In genomic region chr15:80450811-80451321, GRCh38 we compare ENCODE assay signal across 1 cellular context.
TF ChIP-seq lines count a peak whose summit lies in the region.

No MANE protein-coding gene starts in this region.

TF ChIP-seq in GM23338, 12 proteins besides CTCF, POLR2A, EP300 and RAD21:
- TF ChIP-seq ZNF114 (CRISPR knock-in tag; IDR thresholded peaks at IDR 0.05) = no peak
- TF ChIP-seq, protein P1, sequence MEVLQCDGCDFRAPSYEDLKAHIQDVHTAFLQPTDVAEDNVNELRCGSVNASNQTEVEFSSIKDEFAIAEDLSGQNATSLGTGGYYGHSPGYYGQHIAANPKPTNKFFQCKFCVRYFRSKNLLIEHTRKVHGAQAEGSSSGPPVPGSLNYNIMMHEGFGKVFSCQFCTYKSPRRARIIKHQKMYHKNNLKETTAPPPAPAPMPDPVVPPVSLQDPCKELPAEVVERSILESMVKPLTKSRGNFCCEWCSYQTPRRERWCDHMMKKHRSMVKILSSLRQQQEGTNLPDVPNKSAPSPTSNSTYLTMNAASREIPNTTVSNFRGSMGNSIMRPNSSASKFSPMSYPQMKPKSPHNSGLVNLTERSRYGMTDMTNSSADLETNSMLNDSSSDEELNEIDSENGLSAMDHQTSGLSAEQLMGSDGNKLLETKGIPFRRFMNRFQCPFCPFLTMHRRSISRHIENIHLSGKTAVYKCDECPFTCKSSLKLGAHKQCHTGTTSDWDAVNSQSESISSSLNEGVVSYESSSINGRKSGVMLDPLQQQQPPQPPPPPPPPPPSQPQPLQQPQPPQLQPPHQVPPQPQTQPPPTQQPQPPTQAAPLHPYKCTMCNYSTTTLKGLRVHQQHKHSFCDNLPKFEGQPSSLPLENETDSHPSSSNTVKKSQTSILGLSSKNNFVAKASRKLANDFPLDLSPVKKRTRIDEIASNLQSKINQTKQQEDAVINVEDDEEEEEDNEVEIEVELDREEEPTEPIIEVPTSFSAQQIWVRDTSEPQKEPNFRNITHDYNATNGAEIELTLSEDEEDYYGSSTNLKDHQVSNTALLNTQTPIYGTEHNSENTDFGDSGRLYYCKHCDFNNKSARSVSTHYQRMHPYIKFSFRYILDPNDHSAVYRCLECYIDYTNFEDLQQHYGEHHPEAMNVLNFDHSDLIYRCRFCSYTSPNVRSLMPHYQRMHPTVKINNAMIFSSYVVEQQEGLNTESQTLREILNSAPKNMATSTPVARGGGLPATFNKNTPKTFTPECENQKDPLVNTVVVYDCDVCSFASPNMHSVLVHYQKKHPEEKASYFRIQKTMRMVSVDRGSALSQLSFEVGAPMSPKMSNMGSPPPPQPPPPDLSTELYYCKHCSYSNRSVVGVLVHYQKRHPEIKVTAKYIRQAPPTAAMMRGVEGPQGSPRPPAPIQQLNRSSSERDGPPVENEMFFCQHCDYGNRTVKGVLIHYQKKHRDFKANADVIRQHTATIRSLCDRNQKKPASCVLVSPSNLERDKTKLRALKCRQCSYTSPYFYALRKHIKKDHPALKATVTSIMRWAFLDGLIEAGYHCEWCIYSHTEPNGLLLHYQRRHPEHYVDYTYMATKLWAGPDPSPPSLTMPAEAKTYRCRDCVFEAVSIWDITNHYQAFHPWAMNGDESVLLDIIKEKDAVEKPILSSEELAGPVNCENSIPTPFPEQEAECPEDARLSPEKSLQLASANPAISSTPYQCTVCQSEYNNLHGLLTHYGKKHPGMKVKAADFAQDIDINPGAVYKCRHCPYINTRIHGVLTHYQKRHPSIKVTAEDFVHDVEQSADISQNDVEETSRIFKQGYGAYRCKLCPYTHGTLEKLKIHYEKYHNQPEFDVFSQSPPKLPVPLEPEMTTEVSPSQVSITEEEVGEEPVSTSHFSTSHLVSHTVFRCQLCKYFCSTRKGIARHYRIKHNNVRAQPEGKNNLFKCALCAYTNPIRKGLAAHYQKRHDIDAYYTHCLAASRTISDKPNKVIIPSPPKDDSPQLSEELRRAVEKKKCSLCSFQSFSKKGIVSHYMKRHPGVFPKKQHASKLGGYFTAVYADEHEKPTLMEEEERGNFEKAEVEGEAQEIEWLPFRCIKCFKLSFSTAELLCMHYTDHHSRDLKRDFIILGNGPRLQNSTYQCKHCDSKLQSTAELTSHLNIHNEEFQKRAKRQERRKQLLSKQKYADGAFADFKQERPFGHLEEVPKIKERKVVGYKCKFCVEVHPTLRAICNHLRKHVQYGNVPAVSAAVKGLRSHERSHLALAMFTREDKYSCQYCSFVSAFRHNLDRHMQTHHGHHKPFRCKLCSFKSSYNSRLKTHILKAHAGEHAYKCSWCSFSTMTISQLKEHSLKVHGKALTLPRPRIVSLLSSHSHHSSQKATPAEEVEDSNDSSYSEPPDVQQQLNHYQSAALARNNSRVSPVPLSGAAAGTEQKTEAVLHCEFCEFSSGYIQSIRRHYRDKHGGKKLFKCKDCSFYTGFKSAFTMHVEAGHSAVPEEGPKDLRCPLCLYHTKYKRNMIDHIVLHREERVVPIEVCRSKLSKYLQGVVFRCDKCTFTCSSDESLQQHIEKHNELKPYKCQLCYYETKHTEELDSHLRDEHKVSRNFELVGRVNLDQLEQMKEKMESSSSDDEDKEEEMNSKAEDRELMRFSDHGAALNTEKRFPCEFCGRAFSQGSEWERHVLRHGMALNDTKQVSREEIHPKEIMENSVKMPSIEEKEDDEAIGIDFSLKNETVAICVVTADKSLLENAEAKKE (CRISPR knock-in tag; IDR thresholded peaks at IDR 0.05) = peak; percentile 57; the same call in 1 of the 2 replicates
